ENCODE assay signal across 8 cellular contexts in the genomic region with DNA sequence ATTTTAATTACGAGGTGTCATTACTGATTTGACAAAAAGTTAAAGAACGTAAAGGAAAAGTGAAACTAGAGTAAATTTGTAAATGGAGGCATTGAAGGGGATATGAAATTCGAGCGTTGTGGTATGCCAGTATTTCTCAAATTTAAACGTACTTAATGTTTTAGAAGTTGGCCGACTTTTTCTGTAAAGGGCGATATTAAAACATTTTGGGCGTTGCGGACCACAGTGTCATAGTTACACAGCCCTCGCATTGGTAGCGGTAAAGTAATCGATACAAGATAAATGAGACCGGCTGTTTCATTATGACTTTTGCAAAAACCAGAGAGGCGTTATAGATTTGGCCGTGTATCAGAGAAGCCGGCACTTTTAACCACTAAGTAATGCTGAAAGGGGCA. TPM values are rescaled to one million over a fixed set of nuclear protein-coding genes. Genes with fewer than 3 reads are reported as not detected.
DNase-seq lines count a peak whose midpoint lies in the region; ATAC-seq and TF ChIP-seq lines count a peak whose summit lies in the region.

No MANE protein-coding gene starts in this region.

- peaks cover 0 to 65% (median 0%) of the 10 kb centered on the region in 3 donors for H3K27me3 ChIP-seq in stomach

- no peaks in the 10 kb centered on the region for H3K9me3 Mint-ChIP-seq in activated CD8-positive, alpha-beta T cell treated with anti-CD3 and anti-CD28 coated beads, Interleukin-2, amount 10 ng/mL, durations not matched to agents 7 days and 5 days (ENCODE audit: insufficient read depth)

- H3K9me3 ChIP-seq in iPS-18c (ENCODE audit: control insufficient read depth, insufficient read depth, low read length) (no peaks in the 10 kb centered on the region), stomach (no peaks in the 10 kb centered on the region)

- peaks cover 63% of the 10 kb centered on the region for H3K4me1 Mint-ChIP-seq in activated CD8-positive, alpha-beta T cell treated with anti-CD3 and anti-CD28 coated beads, Interleukin-2, amount 10 ng/mL, durations not matched to agents 7 days and 5 days (ENCODE audit: low read depth)

- peaks cover 23% of the 10 kb centered on the region for H3K36me3 Mint-ChIP-seq in activated CD8-positive, alpha-beta T cell treated with anti-CD3 and anti-CD28 coated beads, Interleukin-2, amount 10 ng/mL, durations not matched to agents 7 days and 5 days (ENCODE audit: low read depth)

- no peak for TF ChIP-seq POLR2A in stomach (IDR thresholded peaks at IDR 0.05)

- peak overlapping the region; percentile 85 for H3K4me3 Mint-ChIP-seq in activated CD8-positive, alpha-beta T cell treated with anti-CD3 and anti-CD28 coated beads, Interleukin-2, amount 10 ng/mL, durations not matched to agents 7 days and 5 days

- POLR2A ChIA-PET in activated CD8-positive, alpha-beta T cell treated with anti-CD3 and anti-CD28 coated beads, Interleukin-2, amount 10 ng/mL, durations not matched to agents 7 days and 5 days (lab: Charles Lee) = interaction anchor here (0.7 to 18.5 kb wide), 31 partner anchors 9 to 1845 kb away, joined by 3 to 2805 read pairs (median 27); a partner anchor contains a TSS

- H3K27ac Mint-ChIP-seq in activated CD8-positive, alpha-beta T cell treated with anti-CD3 and anti-CD28 coated beads, Interleukin-2, amount 10 ng/mL, durations not matched to agents 7 days and 5 days = peak overlapping the region; percentile 99

- TF ChIP-seq EP300 in stomach (IDR thresholded peaks at IDR 0.05) = no peak

- peak overlapping the region; percentile 79 to 94 (median 86) for H3K27ac ChIP-seq in stomach

- peaks cover 6 to 35% (median 24%) of the 10 kb centered on the region in 4 donors for H3K4me1 ChIP-seq in stomach

- H3K4me3 ChIP-seq in iPS-18c (ENCODE audit: insufficient read depth, low read depth, low read length) = peak overlapping the region; percentile 68
- H3K4me3 ChIP-seq in stomach = peak overlapping the region; percentile 45 to 59 (median 51)

- no peaks in the 10 kb centered on the region for H3K27me3 Mint-ChIP-seq in activated CD8-positive, alpha-beta T cell treated with anti-CD3 and anti-CD28 coated beads, Interleukin-2, amount 10 ng/mL, durations not matched to agents 7 days and 5 days (ENCODE audit: low read depth)

- intact Hi-C loops in stomach (cut with DNase I; ENCODE audit: low total_unique reads) (no loop called here), posterior cingulate gyrus (cut with DNase I) (no loop called here)

- WGBS in stomach, 5 donors = 0 to 1% (median 1%) methylated on average over 16 of the region's 16 CpGs

- CTCF ChIA-PET in activated CD8-positive, alpha-beta T cell treated with anti-CD3 and anti-CD28 coated beads, Interleukin-2, amount 10 ng/mL, durations not matched to agents 7 days and 5 days (lab: Charles Lee) = interaction anchor here (0.9 to 8.6 kb wide), 5 partner anchors 17 to 62 kb away, joined by 4 to 109 read pairs (median 21); a partner anchor contains a TSS

- DNase-seq in activated CD8-positive, alpha-beta T cell treated with anti-CD3 and anti-CD28 coated beads, Interleukin-2, amount 10 ng/mL, durations not matched to agents 7 days and 5 days = no peak
- no peak for DNase-seq in stomach
- DNase-seq in activated CD4-positive, alpha-beta T cell treated with anti-CD3 and anti-CD28 coated beads for 4 hours = no peak
- no peak for DNase-seq in ureter (ENCODE audit: low spot score)
- no peak for DNase-seq in posterior cingulate gyrus

- ATAC-seq in GM18520 (IDR thresholded peaks at IDR 0.05; ENCODE audit: unreplicated experiment) = peak; percentile 17
- peak; percentile 10 for ATAC-seq in HG03097 (IDR thresholded peaks at IDR 0.05; ENCODE audit: low FRiP score, unreplicated experiment)
- ATAC-seq in activated CD8-positive, alpha-beta T cell treated with anti-CD3 and anti-CD28 coated beads, Interleukin-2, amount 10 ng/mL, durations not matched to agents 7 days and 5 days = peak; percentile 9

- no peaks in the 10 kb centered on the region for H3K36me3 ChIP-seq in stomach

- no peak for TF ChIP-seq CTCF in stomach (IDR thresholded peaks at IDR 0.05)

RNA-seq across cellular contexts. Expression of a gene that starts 39.6 kb away (rescaled TPM):
- total RNA-seq in activated CD8-positive, alpha-beta T cell treated with anti-CD3 and anti-CD28 coated beads, Interleukin-2, amount 10 ng/mL, durations not matched to agents 7 days and 5 days = not detected
- not detected for total RNA-seq in stomach
- not detected for polyA plus RNA-seq in stomach
- total RNA-seq in ureter = not detected
